In the genomic region with DNA sequence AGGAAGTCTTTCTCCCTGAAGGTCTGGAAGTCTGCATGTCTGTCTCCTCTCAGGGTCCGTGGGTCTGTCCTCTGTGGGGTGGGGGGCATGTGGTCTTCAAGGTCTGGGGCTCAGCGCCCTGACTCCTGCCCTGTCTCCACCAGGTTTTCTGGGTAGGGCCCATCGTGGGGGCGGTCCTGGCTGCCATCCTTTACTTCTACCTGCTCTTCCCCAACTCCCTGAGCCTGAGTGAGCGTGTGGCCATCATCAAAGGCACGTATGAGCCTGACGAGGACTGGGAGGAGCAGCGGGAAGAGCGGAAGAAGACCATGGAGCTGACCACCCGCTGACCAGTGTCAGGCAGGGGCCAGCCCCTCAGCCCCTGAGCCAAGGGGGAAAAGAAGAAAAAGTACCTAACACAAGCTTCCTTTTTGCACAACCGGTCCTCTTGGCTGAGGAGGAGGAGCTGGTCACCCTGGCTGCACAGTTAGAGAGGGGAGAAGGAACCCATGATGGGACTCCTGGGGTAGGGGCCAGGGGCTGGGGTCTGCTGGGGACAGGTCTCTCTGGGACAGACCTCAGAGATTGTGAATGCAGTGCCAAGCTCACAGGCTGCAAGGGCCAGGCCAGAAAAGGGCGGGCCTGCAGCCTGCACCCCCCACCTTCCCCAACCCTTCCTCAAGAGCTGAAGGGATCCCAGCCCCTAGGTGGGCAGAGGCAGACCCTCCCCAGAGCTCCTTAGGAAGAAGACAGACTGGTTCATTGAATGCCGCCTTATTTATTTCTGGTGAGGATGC, we compare ENCODE assay signal across 28 cellular contexts. TPM values are rescaled to one million over a fixed set of nuclear protein-coding genes. Genes with fewer than 3 reads are reported as not detected.
"Had no signal": no experiment of that assay in that cellular context is flagged by ENCODE, and none has a peak within 500 bp of the region (broad histone marks: within the 10 kb centered on the region; RNA-seq: fewer than 3 reads in every experiment).

No MANE protein-coding gene starts in this region.

- FAIRE-seq: astrocyte had no signal

- ATAC-seq: activated T-helper 17 cell treated with anti-CD3 and anti-CD28 coated beads, Interleukin-2, amount 50 U/mL, for 72 hours; Right ventricle myocardium inferior had no signal

- DNase-seq: activated CD4-positive, alpha-beta memory T cell treated with anti-CD3 and anti-CD28 coated beads, Interleukin-2, amount 10 ng/mL, durations not matched to agents 7 days and 5 days; activated CD4-positive, alpha-beta T cell treated with anti-CD3 and anti-CD28 coated beads, Interleukin-2, amount 10 ng/mL, durations not matched to agents 7 days and 5 days; activated CD4-positive, CD25-positive, alpha-beta regulatory T cell; activated gamma-delta T cell; activated naive CD4-positive, alpha-beta T cell treated with anti-CD3 and anti-CD28 coated beads for 36 hours; activated T-cell treated with anti-CD3 and anti-CD28 coated beads for 4 hours; activated T-cell treated with anti-CD3 and anti-CD28 coated beads, Interleukin-2, amount 50 U/mL, for 48 hours; amygdala; caudate nucleus; KBM-7; NCI-H1092; NCI-H1930; NCI-H2171; NCI-H2227 treated with DMSO at 0.1 percent for 48 hours; NCI-H446 treated with DMSO at 0.1 percent for 48 hours; NCI-H524 treated with DMSO at 0.1 percent for 48 hours; NCI-H748 treated with DMSO at 0.1 percent for 48 hours; T-helper 1 cell had no signal

- H3K4me3 ChIP-seq: SK-N-MC had no signal

- H3K27ac ChIP-seq: SK-N-MC had no signal

RNA-seq across cellular contexts. Expression of a gene that starts 3.4 kb away (rescaled TPM):
- total RNA-seq: activated CD4-positive, alpha-beta memory T cell treated with anti-CD3 and anti-CD28 coated beads, Interleukin-2, amount 10 ng/mL, durations not matched to agents 7 days and 5 days; activated CD4-positive, alpha-beta T cell treated with anti-CD3 and anti-CD28 coated beads, Interleukin-2, amount 10 ng/mL, durations not matched to agents 7 days and 5 days; activated CD8-positive, alpha-beta memory T cell treated with anti-CD3 and anti-CD28 coated beads for 36 hours; activated naive CD4-positive, alpha-beta T cell treated with anti-CD3 and anti-CD28 coated beads for 36 hours; activated T-helper 17 cell treated with anti-CD3 and anti-CD28 coated beads, Interleukin-2, amount 50 U/mL, for 72 hours; astrocyte; MCF 10A; OCI-LY7; RPMI7951; T-helper 2 cell treated with Interferon-gamma antibody and Interleukin-4, amounts not matched to agents 100 ng/mL and 5 ng/mL, for 36 hours had no signal

RNA-seq across cellular contexts. Expression of a gene that starts 7.7 kb away (rescaled TPM):
- total RNA-seq: activated CD4-positive, alpha-beta memory T cell treated with anti-CD3 and anti-CD28 coated beads, Interleukin-2, amount 10 ng/mL, durations not matched to agents 7 days and 5 days; activated CD4-positive, alpha-beta T cell treated with anti-CD3 and anti-CD28 coated beads, Interleukin-2, amount 10 ng/mL, durations not matched to agents 7 days and 5 days; activated CD8-positive, alpha-beta memory T cell treated with anti-CD3 and anti-CD28 coated beads for 36 hours; activated naive CD4-positive, alpha-beta T cell treated with anti-CD3 and anti-CD28 coated beads for 36 hours; activated T-helper 17 cell treated with anti-CD3 and anti-CD28 coated beads, Interleukin-2, amount 50 U/mL, for 72 hours; astrocyte; LHCN-M2; MCF 10A; OCI-LY7; Right ventricle myocardium inferior; RPMI7951; T-helper 2 cell treated with Interferon-gamma antibody and Interleukin-4, amounts not matched to agents 100 ng/mL and 5 ng/mL, for 36 hours had no signal

RNA-seq across cellular contexts. Expression of a gene that starts 14.5 kb away (rescaled TPM):
- total RNA-seq: activated CD4-positive, alpha-beta memory T cell treated with anti-CD3 and anti-CD28 coated beads, Interleukin-2, amount 10 ng/mL, durations not matched to agents 7 days and 5 days; activated CD4-positive, alpha-beta T cell treated with anti-CD3 and anti-CD28 coated beads, Interleukin-2, amount 10 ng/mL, durations not matched to agents 7 days and 5 days; activated CD8-positive, alpha-beta memory T cell treated with anti-CD3 and anti-CD28 coated beads for 36 hours; activated naive CD4-positive, alpha-beta T cell treated with anti-CD3 and anti-CD28 coated beads for 36 hours; activated T-helper 17 cell treated with anti-CD3 and anti-CD28 coated beads, Interleukin-2, amount 50 U/mL, for 72 hours; astrocyte; LHCN-M2; MCF 10A; OCI-LY7; Right ventricle myocardium inferior; RPMI7951; T-helper 2 cell treated with Interferon-gamma antibody and Interleukin-4, amounts not matched to agents 100 ng/mL and 5 ng/mL, for 36 hours had no signal
